In genomic region chr1:94562502-94563260, GRCh38 we compare ENCODE assay signal across 18 cellular contexts. TPM values are rescaled to one million over a fixed set of nuclear protein-coding genes. Genes with fewer than 3 reads are reported as not detected.
DNase-seq lines count a peak whose midpoint lies in the region; ATAC-seq, FAIRE-seq and TF ChIP-seq lines count a peak whose summit lies in the region.
"Had no signal": no experiment of that assay in that cellular context is flagged by ENCODE, and none has a peak within 500 bp of the region (broad histone marks: within the 10 kb centered on the region; RNA-seq: fewer than 3 reads in every experiment).

No MANE protein-coding gene starts in this region.

- no peaks in the 10 kb centered on the region for H3K79me2 ChIP-seq in Karpas-422 (ENCODE audit: low read length)

- no peaks in the 10 kb centered on the region for H3K9me3 ChIP-seq in HEK293 (ENCODE audit: control insufficient read depth, insufficient read depth, low read depth, low read length)
- H3K9me3 ChIP-seq in body of pancreas: no peaks in the 10 kb centered on the region
- no peaks in the 10 kb centered on the region for H3K9me3 ChIP-seq in lung (ENCODE audit: control insufficient read depth in 2 of 2, insufficient read depth in 1 of 2, low read length in 1 of 2)
- no peaks in the 10 kb centered on the region for H3K9me3 ChIP-seq in small intestine (ENCODE audit: control insufficient read depth, low read depth)
- H3K9me3 ChIP-seq in Karpas-422 (ENCODE audit: low read length): no peaks in the 10 kb centered on the region

- TF ChIP-seq POLR2A in body of pancreas (IDR thresholded peaks at IDR 0.05): no peak

- DNase-seq in body of pancreas: peak in 2 of 4 donors; percentile 25 to 44
- DNase-seq in lung (ENCODE audit: low spot score): peak; percentile 65
- peak; percentile 71 for DNase-seq in small intestine
- no peak for DNase-seq in Karpas-422
- DNase-seq: activated naive CD8-positive, alpha-beta T cell treated with anti-CD3 and anti-CD28 coated beads for 36 hours; activated T-cell treated with anti-CD3 and anti-CD28 coated beads, Interleukin-2, amount 50 U/mL, for 1 hour; effector CD8-positive, alpha-beta T cell; HFFc6; NCI-H774; stimulated activated CD4-positive, alpha-beta T cell treated with anti-CD3 and anti-CD28 coated beads, Interleukin-1b, Interleukin-23, amount 100 ng/mL, for 48 hours had no signal

- no peaks in the 10 kb centered on the region for H4K20me1 ChIP-seq in Karpas-422 (ENCODE audit: insufficient read depth, low read depth, low read length)

- FAIRE-seq in small intestine (lab: Jason Lieb, UNC): no peak
- FAIRE-seq: D721Med, RCC 7860, TTC549 had no signal

- H3K27me3 ChIP-seq in body of pancreas: no peaks in the 10 kb centered on the region
- no peaks in the 10 kb centered on the region for H3K27me3 ChIP-seq in lung (ENCODE audit: control insufficient read depth, insufficient read depth)
- no peaks in the 10 kb centered on the region for H3K27me3 ChIP-seq in small intestine (ENCODE audit: control insufficient read depth in 2 of 2, insufficient read depth in 2 of 2, low read length in 2 of 2)
- no peaks in the 10 kb centered on the region; the same call in 1 of the 2 replicates for H3K27me3 ChIP-seq in Karpas-422 (ENCODE audit: low read length)

- H3K4me1 ChIP-seq in HEK293 (ENCODE audit: control insufficient read depth, insufficient read depth, low read length): no peaks in the 10 kb centered on the region
- peaks cover 7% of the 10 kb centered on the region for H3K4me1 ChIP-seq in body of pancreas
- H3K4me1 ChIP-seq in lung (ENCODE audit: control insufficient read depth in 2 of 2, insufficient read depth in 2 of 2, low read length in 2 of 2): no peaks in the 10 kb centered on the region
- H3K4me1 ChIP-seq in small intestine (ENCODE audit: control insufficient read depth in 2 of 2, insufficient read depth in 1 of 2, low read depth in 1 of 2, low read length in 1 of 2): no peaks in the 10 kb centered on the region
- H3K4me1 ChIP-seq in Karpas-422 (ENCODE audit: low read length): no peaks in the 10 kb centered on the region

- TF ChIP-seq CTCF in HEK293 (tag by site-specific recombination; IDR thresholded peaks at IDR 0.05) (no peak), body of pancreas (IDR thresholded peaks at IDR 0.05) (no peak), lung (IDR thresholded peaks at IDR 0.05; ENCODE audit: control extremely low read depth, extremely low read depth) (no peak)

- H3K9ac ChIP-seq in Karpas-422 (ENCODE audit: low read length): no peak overlapping the region

- CTCF ChIA-PET in HEK293 (lab: Yijun Ruan, JAX): no interaction called here

- peak; percentile 47 for ATAC-seq in body of pancreas
- peak; percentile 85 for ATAC-seq in lung (ENCODE audit: insufficient read depth, low FRiP score)
- ATAC-seq in GM19467 (IDR thresholded peaks at IDR 0.05; ENCODE audit: unreplicated experiment): no peak
- no peak for ATAC-seq in HG03045 (IDR thresholded peaks at IDR 0.05; ENCODE audit: unreplicated experiment)
- ATAC-seq: natural killer cell treated with Interleukin-12 subunit alpha and Interleukin-12 subunit beta and Interleukin-15 and Interleukin-18, amount 100 ng/mL, for 72 hours; SK-N-SH treated with all-trans-retinoic acid at 6 μM for 48 hours had no signal

- H3K9me2 ChIP-seq in Karpas-422 (replicated peaks; ENCODE audit: insufficient read depth, low read length): no peaks in the 10 kb centered on the region

- H3K36me3 ChIP-seq in HEK293 (ENCODE audit: control insufficient read depth in 2 of 2, insufficient read depth in 1 of 2, low read length in 2 of 2) (no peaks in the 10 kb centered on the region), body of pancreas (replicated peaks in 1 of 2; ENCODE audit: insufficient read depth in 1 of 2, low read depth in 2 of 2) (no peaks in the 10 kb centered on the region), lung (ENCODE audit: control insufficient read depth in 2 of 2, insufficient read depth in 2 of 2, low read length in 2 of 2) (no peaks in the 10 kb centered on the region), small intestine (ENCODE audit: control insufficient read depth in 2 of 2, insufficient read depth in 2 of 2, low read length in 2 of 2) (no peaks in the 10 kb centered on the region), Karpas-422 (ENCODE audit: insufficient read depth, low read length) (no peaks in the 10 kb centered on the region)

- intact Hi-C loops in body of pancreas (cut with DNase I): no loop called here

- no peak overlapping the region for H3K4me3 ChIP-seq in HEK293 (ENCODE audit: low read depth, low read length)
- H3K4me3 ChIP-seq in body of pancreas: no peak overlapping the region
- H3K4me3 ChIP-seq in lung: no peak overlapping the region
- no peak overlapping the region for H3K4me3 ChIP-seq in small intestine (ENCODE audit: low read depth in 1 of 2, low read length in 2 of 2)
- no peak overlapping the region for H3K4me3 ChIP-seq in Karpas-422 (ENCODE audit: low read length)

- POLR2A ChIA-PET in HEK293 (lab: Yijun Ruan, JAX): interaction anchor here (1.2 kb wide), 1 partner anchor 12 kb away, joined by 3 read pairs; no protein-coding TSS in a partner anchor

- no peak overlapping the region for H3K4me2 ChIP-seq in Karpas-422 (ENCODE audit: low read depth, low read length, poor library complexity, severe bottlenecking)

- 50 to 63% methylated on average over 12 of the region's 12 CpGs for WGBS in body of pancreas, 2 donors
- WGBS in lung, 2 donors: 67 to 84% methylated on average over 12 of the region's 12 CpGs
- WGBS in small intestine, 3 donors: 22 to 60% (median 37%) methylated on average over 12 of the region's 12 CpGs

- H3K27ac ChIP-seq in HEK293 (ENCODE audit: extremely low read depth, low read depth, low read length) (no peak overlapping the region), body of pancreas (peak overlapping the region in 2 of 4 donors; percentile 10 to 30), lung (ENCODE audit: low read depth in 1 of 2, low read length in 1 of 2) (peak overlapping the region in 1 of 2 donors; percentile 80), small intestine (ENCODE audit: low read depth in 1 of 2, low read length in 1 of 2) (peak overlapping the region in 1 of 2 donors; percentile 14), Karpas-422 (ENCODE audit: low read length) (no peak overlapping the region)

- no peak overlapping the region for H2AFZ ChIP-seq in Karpas-422 (ENCODE audit: low read length)

TF ChIP-seq in HEK293, 187 proteins besides CTCF, POLR2A, EP300 and RAD21 (continues in another document):
- TF ChIP-seq ZNF518A (tag by site-specific recombination; conservative IDR thresholded peaks at IDR 0.05; ENCODE audit: low read depth) (no peak), ZNF555 (tag by site-specific recombination; conservative IDR thresholded peaks at IDR 0.05) (no peak), ZNF416 (tag by site-specific recombination; IDR thresholded peaks at IDR 0.05) (no peak), ZSCAN16 (tag by site-specific recombination; IDR thresholded peaks at IDR 0.05) (no peak), ZBTB17 (tag by site-specific recombination; IDR thresholded peaks at IDR 0.05) (peak; percentile 55; the same call in 1 of the 2 replicates)

RNA-seq across cellular contexts. Expression of gene F3, which starts 21.1 kb away (rescaled TPM):
- total RNA-seq in body of pancreas (10 to 100 TPM; 37.9 to 85.4 TPM), lung (100 to 1,000 TPM; 107 to 238 TPM)
- polyA plus RNA-seq in lung (100 to 1,000 TPM; 141 to 307 TPM), small intestine (10 to 100 TPM; 11.0 to 23.9 (median 13.2) TPM)
- not detected in 2 replicates for total RNA-seq in Karpas-422 (2014; rRNA removed; shearing (Covaris generic); ENCODE audit: low replicate concordance)
- total RNA-seq: natural killer cell treated with Interleukin-12 subunit alpha and Interleukin-12 subunit beta and Interleukin-15 and Interleukin-18, amount 100 ng/mL, for 72 hours had no signal

Comparison
In these comparisons a context has a peak if more than half of its experiments do, and no peak if none do; other contexts are left out.
1. ATAC-seq: peak in body of pancreas (single experiment) and lung (single experiment); none in GM19467 (single experiment) and HG03045 (single experiment).
2. RNA of gene F3, which starts 21.1 kb away (total RNA-seq): 107 to 238 TPM in lung and 37.9 to 85.4 TPM in body of pancreas; not detected in Karpas-422; every median in the first group is over 10 times any median in the second.